In genomic region chr11:34339149-34340064, GRCh38 we compare ENCODE assay signal across 12 cellular contexts. TPM values are rescaled to one million over a fixed set of nuclear protein-coding genes. Genes with fewer than 3 reads are reported as not detected.
DNase-seq lines count a peak whose midpoint lies in the region; ATAC-seq and TF ChIP-seq lines count a peak whose summit lies in the region.
"Had no signal": no experiment of that assay in that cellular context is flagged by ENCODE, and none has a peak within 500 bp of the region (broad histone marks: within the 10 kb centered on the region; RNA-seq: fewer than 3 reads in every experiment).

No MANE protein-coding gene starts in this region.

- H3K4me3 ChIP-seq in HL-60 (replicated peaks; ENCODE audit: insufficient read depth, low read length) = no peak overlapping the region
- H3K4me3 ChIP-seq: ovary had no signal

- H3K27ac ChIP-seq in HL-60 (replicated peaks) (peak overlapping the region; percentile 42), foreskin keratinocyte (no peak overlapping the region)
- H3K27ac ChIP-seq: ovary had no signal

- H3K4me3 Mint-ChIP-seq in brain = no peak overlapping the region
- H3K4me3 Mint-ChIP-seq: CD4-positive, alpha-beta memory T cell had no signal

- H3K27me3 ChIP-seq in HL-60 (ENCODE audit: insufficient read depth, poor library complexity, severe bottlenecking) (no peaks in the 10 kb centered on the region), foreskin keratinocyte (peaks cover 25% of the 10 kb centered on the region)
- H3K27me3 ChIP-seq: ovary had no signal

- no peak for TF ChIP-seq CTCF in HL-60 (IDR thresholded peaks at IDR 0.05; ENCODE audit: insufficient read depth, low read length)
- no peak for TF ChIP-seq CTCF in brain (conservative IDR thresholded peaks at IDR 0.05)
- TF ChIP-seq CTCF in foreskin keratinocyte (conservative IDR thresholded peaks at IDR 0.05) = no peak

- DNase-seq in Caki2 (ENCODE audit: low read depth) (peak; percentile 89), HL-60 (ENCODE audit: low read depth in 1 of 2, low spot score in 1 of 2) (peak; percentile 16 to 81), foreskin keratinocyte (no peak), SK-N-DZ (ENCODE audit: low spot score) (no peak)
- no peak for DNase-seq in stimulated activated CD4-positive, alpha-beta T cell treated with anti-CD3 and anti-CD28 coated beads, Interleukin-1b, Interleukin-23, amount 100 ng/mL, for 48 hours
- DNase-seq: activated effector memory CD4-positive, alpha-beta T cell treated with anti-CD3 and anti-CD28 coated beads, Interleukin-2, amount 50 U/mL, for 16 hours; CD4-positive, alpha-beta memory T cell; NCI-H526 treated with DMSO at 0.1 percent for 48 hours; ovary had no signal

- peak; percentile 82 for ATAC-seq in GM19468 (IDR thresholded peaks at IDR 0.05; ENCODE audit: extremely low read depth, unreplicated experiment)
- no peak for ATAC-seq in HG02970 (IDR thresholded peaks at IDR 0.05; ENCODE audit: low FRiP score, unreplicated experiment)
- no peak for ATAC-seq in foreskin keratinocyte

- no peaks in the 10 kb centered on the region for H3K36me3 Mint-ChIP-seq in brain
- H3K36me3 Mint-ChIP-seq: CD4-positive, alpha-beta memory T cell had no signal

- no peaks in the 10 kb centered on the region for H3K27me3 Mint-ChIP-seq in brain

- peaks cover 4% of the 10 kb centered on the region for H3K4me1 ChIP-seq in foreskin keratinocyte

- peaks cover 52% of the 10 kb centered on the region for H3K4me1 Mint-ChIP-seq in brain

- in situ Hi-C loops in Caki2 (cut with HindIII; ENCODE audit: low pct_unique_long_range_greater_than_20kb, low sequenced_read_pairs) = no loop called here

- H3K27ac Mint-ChIP-seq in brain = peak overlapping the region in 3 of 5 experiments; percentile 13 to 65 (median 34)

- H3K9me3 Mint-ChIP-seq in brain = peaks cover 0 to 2% (median 0%) of the 10 kb centered on the region in 5 experiments
- H3K9me3 Mint-ChIP-seq: CD4-positive, alpha-beta memory T cell had no signal

RNA-seq across cellular contexts. Expression of gene ABTB2, which starts 18.4 kb away (rescaled TPM):
- 6.0 and 6.3 TPM in 2 replicates for total RNA-seq in Caki2 (2014; rRNA removed; shearing (Covaris generic); ENCODE audit: low replicate concordance)
- polyA plus RNA-seq in brain (ENCODE audit: insufficient read depth, low read depth, low replicate concordance) = 7.0 TPM
- 0.60 and 0.99 TPM in 2 replicates for total RNA-seq in foreskin keratinocyte
- polyA plus RNA-seq in foreskin keratinocyte = 0.49 and 0.56 TPM in 2 replicates
- 0.03 TPM in 1 of 2 replicates, not detected in the other for polyA plus RNA-seq in SK-N-DZ (2014; cell fraction: cytosol; rRNA removed)
- polyA plus RNA-seq in SK-N-DZ (2014; cell fraction: nucleus; rRNA removed) = not detected in 2 replicates
- polyA plus RNA-seq: CD4-positive, alpha-beta memory T cell had no signal

Comparison
In these comparisons a context has a peak if more than half of its experiments do, and no peak if none do; other contexts are left out.
1. DNase-seq: peak in Caki2 (single experiment) and HL-60 (2 of 2); none in stimulated activated CD4-positive, alpha-beta T cell treated with anti-CD3 and anti-CD28 coated beads, Interleukin-1b, Interleukin-23, amount 100 ng/mL, for 48 hours (single experiment), foreskin keratinocyte (0 of 2) and SK-N-DZ (single experiment).